In genomic region chr15:90213123-90213817, GRCh38 we compare ENCODE assay signal across 10 cellular contexts. TPM values are rescaled to one million over a fixed set of nuclear protein-coding genes. Genes with fewer than 3 reads are reported as not detected.
A peak's percentile ranks its signal among the peaks of the same experiment; 100 is the strongest.
DNase-seq lines count a peak whose midpoint lies in the region; ATAC-seq and TF ChIP-seq lines count a peak whose summit lies in the region.
"Had no signal": no experiment of that assay in that cellular context is flagged by ENCODE, and none has a peak within 500 bp of the region (broad histone marks: within the 10 kb centered on the region; RNA-seq: fewer than 3 reads in every experiment).

No MANE protein-coding gene starts in this region.

- H3K27ac Mint-ChIP-seq in Caco-2 (ENCODE audit: unreplicated experiment) = no peak overlapping the region
- peak overlapping the region; percentile 74 for H3K27ac Mint-ChIP-seq in neural progenitor cell

- BruUV-seq in Caco-2 (replicated peaks; lab: Mats Ljungman, UMichigan) = no TSS peak

- H3K9me3 Mint-ChIP-seq in Caco-2 (ENCODE audit: unreplicated experiment) = no peaks in the 10 kb centered on the region
- H3K9me3 Mint-ChIP-seq in neural progenitor cell = no peaks in the 10 kb centered on the region

- intact Hi-C loops in Caco-2 (cut with micrococcal nuclease; ENCODE audit: unreplicated experiment) (no loop called here), colonic mucosa (cut with DNase I) (no loop called here)

- H3K4me3 ChIP-seq in Caco-2 (ENCODE audit: low read depth, low read length) (no peak overlapping the region), colonic mucosa (no peak overlapping the region), neural progenitor cell (no peak overlapping the region)

- H3K79me2 ChIP-seq in neural progenitor cell (ENCODE audit: low read depth) = no peaks in the 10 kb centered on the region

- CTCF ChIA-PET in Caco-2 (lab: Charles Lee) = interaction anchor here (1.1 to 2.3 kb wide), 2 partner anchors 12 to 20 kb away, joined by 4 to 21 read pairs; partner anchors contain the start of genes CIB1, GDPGP1 and SEMA4B

- POLR2A ChIA-PET in Caco-2 (lab: Charles Lee) = interaction anchor here (1.9 kb wide), 1 partner anchor 12 kb away, joined by 4 read pairs; the partner anchor contains the start of gene SEMA4B

- DNase-seq in Caco-2 (peak; percentile 23 to 46), HT-29 (ENCODE audit: low spot score) (peak; percentile 94), colonic mucosa (peak; percentile 87), neural progenitor cell (ENCODE audit: low spot score) (no peak), NCI-H2029 (lab: John Stamatoyannopoulos, UW) (no peak)
- DNase-seq: KG1; stimulated activated CD4-positive, alpha-beta T cell treated with anti-CD3 and anti-CD28 coated beads, Interleukin-4, amount 100 ng/mL, for 1 hour had no signal

- H3K4me1 Mint-ChIP-seq in Caco-2 (ENCODE audit: low read depth, unreplicated experiment) (no peaks in the 10 kb centered on the region), neural progenitor cell (peaks cover 5% of the 10 kb centered on the region)

- H2AFZ ChIP-seq in neural progenitor cell (replicated peaks) = no peak overlapping the region

- H4K20me1 ChIP-seq in neural progenitor cell (ENCODE audit: low read depth) = peaks cover 16% of the 10 kb centered on the region

- H3K4me1 ChIP-seq in Caco-2 (peaks cover 10% of the 10 kb centered on the region; the same call in 1 of the 2 replicates), colonic mucosa (peaks cover 35% of the 10 kb centered on the region), neural progenitor cell (no peaks in the 10 kb centered on the region)

- H3K9me3 ChIP-seq in Caco-2 (no peaks in the 10 kb centered on the region), colonic mucosa (no peaks in the 10 kb centered on the region), neural progenitor cell (ENCODE audit: low read depth) (no peaks in the 10 kb centered on the region)

- no peak for TF ChIP-seq CTCF in Caco-2 (IDR thresholded peaks at IDR 0.05; ENCODE audit: insufficient read depth in 1 of 2, low read depth in 1 of 2, low read length in 1 of 2, severe bottlenecking in 1 of 2, unreplicated experiment in 1 of 2)
- TF ChIP-seq CTCF in colonic mucosa (IDR thresholded peaks at IDR 0.05) = no peak
- TF ChIP-seq CTCF in neural progenitor cell (IDR thresholded peaks at IDR 0.05) = no peak

- H3K27me3 Mint-ChIP-seq in Caco-2 (ENCODE audit: insufficient read depth, unreplicated experiment) (no peaks in the 10 kb centered on the region), neural progenitor cell (ENCODE audit: insufficient read depth, low read depth) (peaks cover 8% of the 10 kb centered on the region)

- H3K4me3 Mint-ChIP-seq in Caco-2 (ENCODE audit: unreplicated experiment) (no peak overlapping the region), neural progenitor cell (no peak overlapping the region)

- H3K27me3 ChIP-seq in Caco-2 (replicated peaks; ENCODE audit: control insufficient read depth, insufficient read depth, low read length) (no peaks in the 10 kb centered on the region), colonic mucosa (no peaks in the 10 kb centered on the region), neural progenitor cell (no peaks in the 10 kb centered on the region)

- no peak for ATAC-seq in HG02973 (IDR thresholded peaks at IDR 0.05; ENCODE audit: unreplicated experiment)
- ATAC-seq in GM19452 (IDR thresholded peaks at IDR 0.05; ENCODE audit: unreplicated experiment) = no peak
- ATAC-seq in GM21423 (IDR thresholded peaks at IDR 0.05; ENCODE audit: unreplicated experiment) = no peak

- H3K36me3 Mint-ChIP-seq in Caco-2 (ENCODE audit: insufficient read depth, unreplicated experiment) (no peaks in the 10 kb centered on the region), neural progenitor cell (peaks cover 1% of the 10 kb centered on the region)

- H3K36me3 ChIP-seq in Caco-2 (ENCODE audit: control insufficient read depth, insufficient read depth, low read length) (no peaks in the 10 kb centered on the region), colonic mucosa (peaks cover 10% of the 10 kb centered on the region), neural progenitor cell (no peaks in the 10 kb centered on the region)

- H3F3A ChIP-seq in neural progenitor cell (ENCODE audit: low read depth) = no peaks in the 10 kb centered on the region

- H3K27ac ChIP-seq in colonic mucosa = peak overlapping the region; percentile 90
- no peak overlapping the region for H3K27ac ChIP-seq in neural progenitor cell

- H3K9ac ChIP-seq in colonic mucosa (ENCODE audit: low read depth in 2 of 2, low read length in 2 of 2) (peak overlapping the region; percentile 60 to 76), neural progenitor cell (no peak overlapping the region)

- H3K4me2 ChIP-seq in neural progenitor cell = no peak overlapping the region

RNA-seq across cellular contexts. Expression of gene SEMA4B, which starts 12.1 kb away (rescaled TPM):
- 13.9 and 14.6 TPM in 2 replicates for total RNA-seq in Caco-2 (2022)
- 198 and 272 TPM in 2 replicates for total RNA-seq in HT-29 (2014; rRNA removed; shearing (Covaris generic))
- total RNA-seq in colonic mucosa = 100 to 1,000 TPM; 102 to 141 TPM
- 7.7 and 18.9 TPM in 2 replicates for total RNA-seq in neural progenitor cell (ENCODE audit: low replicate concordance)

RNA-seq across cellular contexts. Expression of gene CIB1, which starts 20.5 kb away (rescaled TPM):
- 37.7 and 44.5 TPM in 2 replicates for total RNA-seq in Caco-2 (2022)
- total RNA-seq in HT-29 (2014; rRNA removed; shearing (Covaris generic)) = 165 and 178 TPM in 2 replicates
- 100 to 1,000 TPM; 212 to 216 TPM for total RNA-seq in colonic mucosa
- 5.2 and 7.7 TPM in 2 replicates for total RNA-seq in neural progenitor cell (ENCODE audit: low replicate concordance)

RNA-seq across cellular contexts. Expression of gene GDPGP1, which starts 20.7 kb away (rescaled TPM):
- total RNA-seq in Caco-2 (2022) (5.1 and 5.7 TPM in 2 replicates), colonic mucosa (10 to 100 TPM; 14.4 to 18.6 TPM), neural progenitor cell (ENCODE audit: low replicate concordance) (0.67 and 3.5 TPM in 2 replicates)
- 13.7 and 15.1 TPM in 2 replicates for total RNA-seq in HT-29 (2014; rRNA removed; shearing (Covaris generic))

RNA-seq across cellular contexts. Expression of gene TTLL13, which starts 36.1 kb away (rescaled TPM):
- 0.43 TPM in 1 of 2 replicates, not detected in the other for total RNA-seq in Caco-2 (2022)
- 0.03 and 0.28 TPM in 2 replicates for total RNA-seq in HT-29 (2014; rRNA removed; shearing (Covaris generic))
- 1 to 10 TPM in 1 of 2 donors, under 1 TPM in 1; 0.35 to 1.2 TPM for total RNA-seq in colonic mucosa
- total RNA-seq in neural progenitor cell (ENCODE audit: low replicate concordance) = 0.19 TPM in 1 of 2 replicates, not detected in the other

RNA-seq across cellular contexts. Expression of gene NGRN, which starts 52.2 kb away (rescaled TPM):
- total RNA-seq in Caco-2 (2022) (93.6 and 101 TPM in 2 replicates), colonic mucosa (10 to 100 TPM; 56.5 to 60.4 TPM), neural progenitor cell (ENCODE audit: low replicate concordance) (47.8 and 66.8 TPM in 2 replicates)
- total RNA-seq in HT-29 (2014; rRNA removed; shearing (Covaris generic)) = 129 and 136 TPM in 2 replicates

Comparison
In these comparisons a context has a peak if more than half of its experiments do, and no peak if none do; other contexts are left out.
1. DNase-seq: peak in Caco-2 (2 of 2), HT-29 (single experiment) and colonic mucosa (single experiment); none in neural progenitor cell (single experiment) and NCI-H2029 (single experiment).